ENCODE assay signal across 8 cellular contexts in genomic region chr12:57940915-57941164, GRCh38. TPM values are rescaled to one million over a fixed set of nuclear protein-coding genes. Genes with fewer than 3 reads are reported as not detected.
DNase-seq lines count a peak whose midpoint lies in the region; ATAC-seq and TF ChIP-seq lines count a peak whose summit lies in the region.

No MANE protein-coding gene starts in this region.

- H3K79me2 ChIP-seq in GM23338 (replicated peaks; ENCODE audit: insufficient read depth) = no peaks in the 10 kb centered on the region

- H3K27me3 ChIP-seq in GM23338 (ENCODE audit: insufficient read depth) (peaks cover 13% of the 10 kb centered on the region), skeletal muscle satellite cell (ENCODE audit: control insufficient read depth, insufficient read depth, low read length) (no peaks in the 10 kb centered on the region)

- DNase-seq in GM23338 (ENCODE audit: low spot score) (no peak), T-helper 17 cell (no peak), fibroblast of villous mesenchyme (ENCODE audit: low read depth) (no peak), NCI-H2196 treated with DMSO at 0.1 percent for 48 hours (lab: John Stamatoyannopoulos, UW; ENCODE audit: unreplicated experiment) (no peak), NCI-H1417 (lab: John Stamatoyannopoulos, UW) (no peak)

- peak overlapping the region; percentile 52; the same call in 1 of the 2 replicates for H3K27ac ChIP-seq in GM23338 (ENCODE audit: low read depth)

- no peaks in the 10 kb centered on the region for H3K9me3 ChIP-seq in T-helper 17 cell (ENCODE audit: control insufficient read depth, low read length, poor library complexity, severe bottlenecking)
- H3K9me3 ChIP-seq in skeletal muscle satellite cell (replicated peaks; ENCODE audit: low read length) = no peaks in the 10 kb centered on the region

- peak overlapping the region; percentile 28 for H3K27ac Mint-ChIP-seq in GM23338
- H3K27ac Mint-ChIP-seq in T-helper 17 cell = peak overlapping the region; percentile 98

- H3K4me2 ChIP-seq in GM23338 (peak overlapping the region; percentile 80), skeletal muscle satellite cell (ENCODE audit: low read length) (peak overlapping the region; percentile 97)

- no peaks in the 10 kb centered on the region for H3K36me3 ChIP-seq in GM23338 (ENCODE audit: insufficient read depth)
- no peaks in the 10 kb centered on the region for H3K36me3 ChIP-seq in skeletal muscle satellite cell (ENCODE audit: insufficient read depth, low read length)

- H3K9me2 ChIP-seq in GM23338 (ENCODE audit: insufficient read depth) = peaks cover 2% of the 10 kb centered on the region; the same call in 1 of the 2 replicates

- no peaks in the 10 kb centered on the region for H4K20me1 ChIP-seq in GM23338 (replicated peaks; ENCODE audit: insufficient read depth)

- ATAC-seq in GM23338 (peak; percentile 2; the same call in 1 of the 3 replicates), T-helper 17 cell (no peak), GM19395 (IDR thresholded peaks at IDR 0.05; ENCODE audit: unreplicated experiment) (no peak), HG03280 (IDR thresholded peaks at IDR 0.05; ENCODE audit: unreplicated experiment) (no peak)

- peak overlapping the region; percentile 98 for H2AFZ ChIP-seq in GM23338

- TF ChIP-seq CTCF in GM23338 (conservative IDR thresholded peaks at IDR 0.05; ENCODE audit: low read depth in 2 of 2) (no peak), fibroblast of villous mesenchyme (IDR thresholded peaks at IDR 0.05; ENCODE audit: insufficient read depth, low read depth, low read length) (no peak)

- H3K36me3 Mint-ChIP-seq in GM23338 (ENCODE audit: low read depth) = no peaks in the 10 kb centered on the region; the same call in 2 of the 3 replicates
- H3K36me3 Mint-ChIP-seq in T-helper 17 cell (ENCODE audit: low read depth) = no peaks in the 10 kb centered on the region

- no peaks in the 10 kb centered on the region for H3K9me3 Mint-ChIP-seq in GM23338

- H3K4me1 ChIP-seq in GM23338 (ENCODE audit: insufficient read depth) = peaks cover 10% of the 10 kb centered on the region
- H3K4me1 ChIP-seq in skeletal muscle satellite cell (ENCODE audit: control insufficient read depth, insufficient read depth, low read length) = peaks cover 10% of the 10 kb centered on the region

- H3K27me3 Mint-ChIP-seq in GM23338 (ENCODE audit: insufficient read depth, low read depth, poor library complexity) = peaks cover 12% of the 10 kb centered on the region
- no peaks in the 10 kb centered on the region for H3K27me3 Mint-ChIP-seq in T-helper 17 cell

- peaks cover 12% of the 10 kb centered on the region for H3K4me1 Mint-ChIP-seq in GM23338
- H3K4me1 Mint-ChIP-seq in T-helper 17 cell = peaks cover 38% of the 10 kb centered on the region

- H3K4me3 Mint-ChIP-seq in GM23338 = peak overlapping the region; percentile 92
- H3K4me3 Mint-ChIP-seq in T-helper 17 cell = peak overlapping the region; percentile 94

- H3F3A ChIP-seq in GM23338 (replicated peaks; ENCODE audit: low read depth) = peaks cover 4% of the 10 kb centered on the region

- H3K4me3 ChIP-seq in GM23338 (peak overlapping the region; percentile 77), fibroblast of villous mesenchyme (ENCODE audit: low read depth, low read length) (peak overlapping the region; percentile 73), skeletal muscle satellite cell (ENCODE audit: low read length) (peak overlapping the region; percentile 87)

- H3K9ac ChIP-seq in skeletal muscle satellite cell (ENCODE audit: low read depth, low read length) = peak overlapping the region; percentile 78

TF ChIP-seq in GM23338, 12 proteins besides CTCF, POLR2A, EP300 and RAD21 (continues in another document):
- TF ChIP-seq ZNF462 (CRISPR knock-in tag; IDR thresholded peaks at IDR 0.05) (no peak), EZH2 (IDR thresholded peaks at IDR 0.05; ENCODE audit: low read depth, unreplicated experiment) (no peak), JUNB (IDR thresholded peaks at IDR 0.05; ENCODE audit: unreplicated experiment) (no peak), REST (IDR thresholded peaks at IDR 0.05; ENCODE audit: unreplicated experiment) (no peak)

RNA-seq across cellular contexts. Expression of gene ATP23, which starts 0.5 kb away (rescaled TPM):
- 14.7 and 22.4 TPM in 2 replicates for total RNA-seq in GM23338 (2014; rRNA removed; shearing (Covaris generic))
- polyA plus RNA-seq in GM23338 (2016; fragmentation: Nextera tagmentation; extraction: Ambion mirVana) = 21.0 and 22.1 TPM in 2 replicates
- total RNA-seq in T-helper 17 cell (1 to 10 TPM; 4.3 to 6.4 TPM), fibroblast of villous mesenchyme (7.1 and 9.9 TPM in 2 replicates)
- 6.1 and 7.4 TPM in 2 replicates for total RNA-seq in skeletal muscle satellite cell (2012; rRNA removed)
